ENCODE assay signal across 8 cellular contexts in the genomic region with DNA sequence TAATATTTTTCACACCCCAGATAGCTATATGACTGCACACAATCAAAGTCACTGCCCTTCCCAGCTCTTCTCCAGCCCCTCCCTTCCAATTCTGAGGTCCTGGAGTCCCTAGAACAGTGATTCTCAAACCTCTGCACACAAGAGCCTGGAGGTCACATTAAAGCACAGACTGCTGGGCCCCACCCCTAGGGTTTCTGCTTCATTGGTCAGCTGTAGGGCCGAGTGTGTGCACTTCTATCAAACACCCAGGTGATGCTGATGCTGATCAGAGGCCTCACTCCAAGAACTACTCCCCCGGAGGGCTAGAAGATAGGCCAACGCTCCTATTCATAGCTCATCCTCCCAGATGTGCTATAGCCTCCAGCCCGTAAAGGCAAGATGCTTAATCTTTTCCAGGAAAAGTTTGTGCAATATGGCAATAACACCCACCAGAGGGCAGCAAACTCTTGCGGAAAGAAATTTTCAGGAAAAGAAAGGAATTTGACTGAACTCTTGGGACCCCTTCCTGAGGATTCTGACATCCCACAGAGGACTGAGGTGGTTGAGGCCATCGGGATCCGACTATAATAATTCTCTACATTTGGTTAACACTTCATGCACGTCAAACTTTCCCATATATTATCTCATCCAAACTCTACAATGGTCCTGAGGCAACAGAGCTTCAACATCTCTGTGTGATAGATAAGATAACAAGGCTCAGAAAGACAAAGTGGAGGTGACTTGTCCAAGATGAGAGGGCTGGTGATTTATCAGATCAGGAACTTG.
DNase-seq lines count a peak whose midpoint lies in the region; TF ChIP-seq lines count a peak whose summit lies in the region.

No MANE protein-coding gene starts in this region.

- H3K9ac ChIP-seq in SU-DHL-6 (ENCODE audit: low read length) (no peak overlapping the region), parathyroid adenoma (no peak overlapping the region)

- no peak overlapping the region for H2AFZ ChIP-seq in SU-DHL-6 (ENCODE audit: low read depth, low read length, severe bottlenecking)
- peak overlapping the region; percentile 54 for H2AFZ ChIP-seq in parathyroid adenoma

- no peak overlapping the region for H3K4me2 ChIP-seq in SU-DHL-6 (ENCODE audit: low read depth, low read length, poor library complexity, severe bottlenecking)
- H3K4me2 ChIP-seq in parathyroid adenoma (ENCODE audit: low read length), result no peak overlapping the region

- H3K9me2 ChIP-seq in SU-DHL-6 (replicated peaks; ENCODE audit: insufficient read depth, low read length), result no peaks in the 10 kb centered on the region

- no peaks in the 10 kb centered on the region for H3F3A ChIP-seq in SU-DHL-6 (ENCODE audit: insufficient read depth)

- no peaks in the 10 kb centered on the region for H3K79me2 ChIP-seq in SU-DHL-6 (ENCODE audit: insufficient read depth, low read length)
- no peaks in the 10 kb centered on the region for H3K79me2 ChIP-seq in parathyroid adenoma

- H3K27me3 ChIP-seq in SU-DHL-6 (ENCODE audit: low read length), result no peaks in the 10 kb centered on the region
- no peaks in the 10 kb centered on the region for H3K27me3 ChIP-seq in parathyroid adenoma (ENCODE audit: control insufficient read depth, insufficient read depth, low read length)

- no peaks in the 10 kb centered on the region for H3K4me1 ChIP-seq in parathyroid adenoma

- H4K20me1 ChIP-seq in SU-DHL-6 (ENCODE audit: low read depth, low read length), result no peaks in the 10 kb centered on the region

- TF ChIP-seq CTCF in SU-DHL-6 (IDR thresholded peaks at IDR 0.05; ENCODE audit: insufficient read depth, low read length, poor library complexity, severe bottlenecking) (peak; percentile 62), foreskin fibroblast (IDR thresholded peaks at IDR 0.05; ENCODE audit: low read depth, low read length) (peak; percentile 58), parathyroid adenoma (IDR thresholded peaks at IDR 0.05) (peak; percentile 82)

- H3K27ac ChIP-seq in SU-DHL-6 (ENCODE audit: low read depth, low read length) (no peak overlapping the region), parathyroid adenoma (no peak overlapping the region)

- H3K9me3 ChIP-seq in SU-DHL-6 (ENCODE audit: insufficient read depth, low read length), result no peaks in the 10 kb centered on the region
- no peaks in the 10 kb centered on the region for H3K9me3 ChIP-seq in parathyroid adenoma (ENCODE audit: control insufficient read depth, low read length)

- H3K36me3 ChIP-seq in SU-DHL-6 (ENCODE audit: low read length) (no peaks in the 10 kb centered on the region), parathyroid adenoma (ENCODE audit: control insufficient read depth, insufficient read depth, low read length) (no peaks in the 10 kb centered on the region)

- DNase-seq in NCI-H2081 (lab: John Stamatoyannopoulos, UW), result peak; percentile 49 to 56
- no peak for DNase-seq in NCI-H2081 treated with DMSO at 0.1 percent for 48 hours (lab: John Stamatoyannopoulos, UW)
- peak; percentile 59 for DNase-seq in LHCN-M2 (ENCODE audit: low read depth)
- DNase-seq in foreskin fibroblast, result peak; percentile 20 to 72
- DNase-seq in DMS79 treated with DMSO at 0.1 percent for 48 hours (lab: John Stamatoyannopoulos, UW), result no peak
- no peak for DNase-seq in OCI-M2 (lab: John Stamatoyannopoulos, UW; ENCODE audit: unreplicated experiment)

- H3K4me3 ChIP-seq in SU-DHL-6 (ENCODE audit: insufficient read depth, low read length, poor library complexity, severe bottlenecking) (no peak overlapping the region), foreskin fibroblast (ENCODE audit: low read depth in 1 of 2, low read length in 2 of 2) (no peak overlapping the region), parathyroid adenoma (ENCODE audit: low read depth, low read length) (no peak overlapping the region)

Comparison
In these comparisons a context has a peak if more than half of its experiments do, and no peak if none do; other contexts are left out.
1. DNase-seq: peak in NCI-H2081 (2 of 2), LHCN-M2 (single experiment) and foreskin fibroblast (2 of 2); none in NCI-H2081 treated with DMSO at 0.1 percent for 48 hours (single experiment), DMS79 treated with DMSO at 0.1 percent for 48 hours (single experiment) and OCI-M2 (single experiment).
2. Peak in every context shown above with its lines, with median percentiles within 50 percentile points of each other: CTCF ChIP-seq.